In genomic region chr4:2933566-2934076, GRCh38 we compare ENCODE assay signal across 8 cellular contexts. TPM values are rescaled to one million over a fixed set of nuclear protein-coding genes. Genes with fewer than 3 reads are reported as not detected.
DNase-seq lines count a peak whose midpoint lies in the region; ATAC-seq lines count a peak whose summit lies in the region.

No MANE protein-coding gene starts in this region.

- in situ Hi-C loops in KBM-7 (cut with MboI; ENCODE audit: low pct_unique_long_range_greater_than_20kb, low sequenced_read_pairs): loop anchor here (10.0 kb wide), 1 partner anchor 179 kb away; the partner anchor contains the start of gene TNIP2

- H2AFZ ChIP-seq in ACC112 (ENCODE audit: low read length, unreplicated experiment): peak overlapping the region; percentile 17

- peak overlapping the region; percentile 18; the same call in 1 of the 2 replicates for H3K27ac ChIP-seq in ACC112 (ENCODE audit: low read depth, low read length)
- H3K27ac ChIP-seq in duodenal mucosa (ENCODE audit: low read depth, low read length): peak overlapping the region; percentile 56
- H3K27ac ChIP-seq in muscle layer of duodenum (ENCODE audit: low read length): no peak overlapping the region

- no peaks in the 10 kb centered on the region for H3K27me3 ChIP-seq in ACC112 (ENCODE audit: insufficient read depth, low read length)
- no peaks in the 10 kb centered on the region for H3K27me3 ChIP-seq in MG63
- no peaks in the 10 kb centered on the region for H3K27me3 ChIP-seq in duodenal mucosa (ENCODE audit: control insufficient read depth in 1 of 2, insufficient read depth in 2 of 2, low read length in 2 of 2)
- H3K27me3 ChIP-seq in muscle layer of duodenum (ENCODE audit: low read depth, low read length): no peaks in the 10 kb centered on the region

- peak overlapping the region; percentile 31 to 60 for H3K9ac ChIP-seq in duodenal mucosa (ENCODE audit: low read depth in 1 of 2, low read length in 2 of 2)

- H3K9me3 ChIP-seq in MG63 (no peaks in the 10 kb centered on the region), duodenal mucosa (ENCODE audit: control insufficient read depth in 1 of 2, low read length in 2 of 2) (no peaks in the 10 kb centered on the region), muscle layer of duodenum (ENCODE audit: control insufficient read depth in 1 of 2, low read length in 2 of 2) (no peaks in the 10 kb centered on the region)

- ATAC-seq in GM18498 (IDR thresholded peaks at IDR 0.05; ENCODE audit: unreplicated experiment): no peak

- H3K79me2 ChIP-seq in ACC112 (ENCODE audit: control insufficient read depth, insufficient read depth, low read length, unreplicated experiment): peaks cover 28% of the 10 kb centered on the region

- H3K4me3 ChIP-seq in ACC112 (ENCODE audit: low read depth, low read length) (peak overlapping the region; percentile 87), MG63 (peak overlapping the region; percentile 61), duodenal mucosa (ENCODE audit: low read depth in 1 of 2, low read length in 2 of 2) (peak overlapping the region; percentile 55 to 62), muscle layer of duodenum (ENCODE audit: low read depth in 1 of 2, low read length in 2 of 2) (peak overlapping the region; percentile 18 to 64)

- DNase-seq in MG63: no peak
- no peak for DNase-seq in NCI-H2196 (lab: John Stamatoyannopoulos, UW; ENCODE audit: unreplicated experiment)
- no peak for DNase-seq in KBM-7
- no peak for DNase-seq in DMS53 (lab: John Stamatoyannopoulos, UW)

- peaks cover 34% of the 10 kb centered on the region for H3K4me1 ChIP-seq in ACC112 (ENCODE audit: control insufficient read depth, insufficient read depth, low read length, unreplicated experiment)
- peaks cover 47 to 52% of the 10 kb centered on the region in 2 donors for H3K4me1 ChIP-seq in duodenal mucosa (ENCODE audit: control insufficient read depth in 1 of 2, insufficient read depth in 2 of 2, low read length in 2 of 2)
- H3K4me1 ChIP-seq in muscle layer of duodenum (ENCODE audit: control insufficient read depth in 1 of 2, insufficient read depth in 2 of 2, low read length in 2 of 2): peaks cover 6 to 48% of the 10 kb centered on the region in 2 donors

- H3K36me3 ChIP-seq in ACC112 (ENCODE audit: insufficient read depth, low read length) (0 out of 2 replicates have a peak, but pooled peaks cover 3% of the 10 kb centered on the region), MG63 (peaks cover 16% of the 10 kb centered on the region), duodenal mucosa (ENCODE audit: control insufficient read depth in 1 of 2, insufficient read depth in 2 of 2, low read length in 2 of 2) (peaks cover 9 to 42% of the 10 kb centered on the region in 2 donors), muscle layer of duodenum (ENCODE audit: control insufficient read depth in 1 of 2, insufficient read depth in 2 of 2, low read length in 2 of 2) (peaks cover 7 to 36% of the 10 kb centered on the region in 2 donors)

RNA-seq across cellular contexts. Expression of gene NOP14, which starts 29.6 kb away (rescaled TPM):
- 32.5 and 45.2 TPM in 2 replicates for total RNA-seq in MG63 (2014; rRNA removed; shearing (Covaris generic); ENCODE audit: low replicate concordance)

RNA-seq across cellular contexts. Expression of gene GRK4, which starts 29.8 kb away (rescaled TPM):
- total RNA-seq in MG63 (2014; rRNA removed; shearing (Covaris generic); ENCODE audit: low replicate concordance): 2.6 and 3.7 TPM in 2 replicates
